ENCODE assay signal across 1 cellular context in the genomic region with DNA sequence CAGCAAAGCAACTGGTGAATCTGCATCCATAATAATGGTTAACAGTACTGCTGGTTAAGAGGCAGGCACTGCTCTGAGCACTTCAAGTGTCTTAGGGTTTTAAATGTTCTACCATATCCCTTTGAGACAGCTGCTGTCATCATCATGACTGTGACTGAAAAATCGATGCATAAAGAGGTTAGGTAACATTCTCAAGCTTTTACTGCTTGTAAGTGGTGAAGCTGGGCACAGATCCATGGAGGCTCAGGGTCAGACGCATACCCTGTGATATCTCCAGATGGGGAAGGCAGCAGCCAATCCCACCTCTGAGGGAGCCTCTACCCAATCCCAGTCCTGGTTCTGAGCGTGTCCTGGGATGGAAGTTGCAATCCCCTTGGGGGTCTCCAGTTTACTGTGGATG.
TF ChIP-seq lines count a peak whose summit lies in the region.

No MANE protein-coding gene starts in this region.

TF ChIP-seq in HepG2, 621 proteins besides CTCF, POLR2A, EP300 and RAD21 (continued from another document):
- TF ChIP-seq ZNF318 (CRISPR knock-in tag; IDR thresholded peaks at IDR 0.05) (no peak), ZNF496 (CRISPR knock-in tag; IDR thresholded peaks at IDR 0.05; ENCODE audit: insufficient replicate concordance) (no peak), ZC3H4 (CRISPR knock-in tag; IDR thresholded peaks at IDR 0.05; ENCODE audit: borderline replicate concordance) (no peak)
